In the genomic region with DNA sequence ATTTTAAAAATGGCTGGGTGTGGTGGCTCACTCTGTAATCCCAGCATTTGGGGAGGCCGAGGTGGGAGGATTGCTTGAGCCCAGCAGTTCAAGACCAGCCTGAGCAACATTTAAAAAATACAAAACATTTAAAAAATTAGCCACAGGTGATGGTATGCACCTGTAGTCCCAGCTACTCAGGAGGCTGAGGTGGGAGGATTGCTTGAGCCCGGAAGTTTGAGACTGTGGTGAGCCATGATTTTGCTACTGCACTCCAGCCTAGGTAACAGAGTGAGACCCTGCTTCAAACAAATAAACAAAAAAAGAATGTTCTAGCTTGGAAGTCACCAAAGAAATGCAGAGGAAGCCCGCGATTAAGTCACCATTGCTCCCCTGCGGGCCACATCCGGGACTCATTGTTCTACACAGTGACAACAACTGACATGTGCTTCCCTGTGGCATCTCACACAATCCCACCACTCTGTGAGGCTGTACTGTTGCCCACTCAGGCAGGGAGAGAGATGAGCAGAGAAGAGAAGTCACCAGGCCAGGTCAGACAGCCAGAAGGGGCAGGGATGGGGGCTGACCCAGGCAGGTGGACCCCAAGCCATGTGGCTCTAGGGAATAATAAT, we compare ENCODE assay signal across 15 cellular contexts. TPM values are rescaled to one million over a fixed set of nuclear protein-coding genes. Genes with fewer than 3 reads are reported as not detected.
DNase-seq lines count a peak whose midpoint lies in the region; ATAC-seq lines count a peak whose summit lies in the region.
"Had no signal": no experiment of that assay in that cellular context is flagged by ENCODE, and none has a peak within 500 bp of the region (broad histone marks: within the 10 kb centered on the region; RNA-seq: fewer than 3 reads in every experiment).

No MANE protein-coding gene starts in this region.

- H3K4me3 ChIP-seq in iPS-20b (ENCODE audit: low read length): no peak overlapping the region
- H3K4me3 ChIP-seq in aorta (ENCODE audit: low read length in 2 of 2): no peak overlapping the region
- H3K4me3 ChIP-seq: pancreas, SK-N-MC had no signal

- H3K9me3 ChIP-seq in iPS-20b (ENCODE audit: insufficient read depth, low read depth, low read length): no peaks in the 10 kb centered on the region
- no peaks in the 10 kb centered on the region for H3K9me3 ChIP-seq in aorta (ENCODE audit: control insufficient read depth, low read length)
- H3K9me3 ChIP-seq: pancreas had no signal

- ATAC-seq in stimulated activated naive CD8-positive, alpha-beta T cell treated with anti-CD3 and anti-CD28 coated beads, Interleukin-15, amount 100 ng/mL, for 72 hours: no peak
- no peak for ATAC-seq in stimulated activated naive CD8-positive, alpha-beta T cell treated with anti-CD3 and anti-CD28 coated beads, Interleukin-15, Interleukin-2, amounts not matched to agents 100 U/mL and 50 U/mL, for 24 hours
- ATAC-seq in aorta (ENCODE audit: low FRiP score): no peak
- no peak for ATAC-seq in HG03039 (IDR thresholded peaks at IDR 0.05; ENCODE audit: unreplicated experiment)
- ATAC-seq: HCT116, pancreas had no signal

- H3K4me1 ChIP-seq in iPS-20b (ENCODE audit: insufficient read depth, low read length) (no peaks in the 10 kb centered on the region), aorta (ENCODE audit: control insufficient read depth in 1 of 2, insufficient read depth in 2 of 2, low read length in 2 of 2) (no peaks in the 10 kb centered on the region)
- H3K4me1 ChIP-seq: pancreas had no signal

- no peaks in the 10 kb centered on the region for H3K4me1 Mint-ChIP-seq in stimulated activated naive CD8-positive, alpha-beta T cell treated with anti-CD3 and anti-CD28 coated beads, Interleukin-15, amount 100 ng/mL, for 72 hours
- H3K4me1 Mint-ChIP-seq: activated naive CD8-positive, alpha-beta T cell treated with anti-CD3 and anti-CD28 coated beads, Interleukin-2, amount 10 ng/mL, durations not matched to agents 7 days and 5 days had no signal

- intact Hi-C loops in aorta (cut with DNase I): no loop called here

- H3K36me3 ChIP-seq in iPS-20b (ENCODE audit: insufficient read depth, low read depth, low read length) (peaks cover 88% of the 10 kb centered on the region), aorta (ENCODE audit: control insufficient read depth in 1 of 2, insufficient read depth in 2 of 2, low read length in 1 of 2) (peaks cover 5 to 10% of the 10 kb centered on the region in 2 donors)

- no peaks in the 10 kb centered on the region for H3K27me3 Mint-ChIP-seq in stimulated activated naive CD8-positive, alpha-beta T cell treated with anti-CD3 and anti-CD28 coated beads, Interleukin-15, amount 100 ng/mL, for 72 hours
- H3K27me3 Mint-ChIP-seq: activated naive CD8-positive, alpha-beta T cell treated with anti-CD3 and anti-CD28 coated beads, Interleukin-2, amount 10 ng/mL, durations not matched to agents 7 days and 5 days had no signal

- H3K27me3 ChIP-seq in iPS-20b (ENCODE audit: insufficient read depth, low read length): no peaks in the 10 kb centered on the region
- no peaks in the 10 kb centered on the region for H3K27me3 ChIP-seq in aorta (ENCODE audit: control insufficient read depth in 1 of 2, insufficient read depth in 2 of 2, low read length in 1 of 2)
- H3K27me3 ChIP-seq: pancreas had no signal

- no peak for DNase-seq in stimulated activated naive CD8-positive, alpha-beta T cell treated with anti-CD3 and anti-CD28 coated beads, Interleukin-15, amount 100 ng/mL, for 72 hours
- DNase-seq in stimulated activated naive CD8-positive, alpha-beta T cell treated with anti-CD3 and anti-CD28 coated beads, Interleukin-15, Interleukin-2, amounts not matched to agents 100 U/mL and 50 U/mL, for 24 hours: no peak
- DNase-seq in aorta (peak; percentile 19 to 27), DMS79 (lab: John Stamatoyannopoulos, UW) (no peak)
- DNase-seq: activated CD8-positive, alpha-beta memory T cell treated with anti-CD3 and anti-CD28 coated beads, Interleukin-2, amount 50 U/mL, for 48 hours; activated naive CD8-positive, alpha-beta T cell treated with anti-CD3 and anti-CD28 coated beads, Interleukin-2, amount 10 ng/mL, durations not matched to agents 7 days and 5 days; COR-L47; NCI-H2171; stimulated activated CD8-positive, alpha-beta memory T cell treated with anti-CD3 and anti-CD28 coated beads, Interleukin-4, amount 100 ng/mL, for 48 hours had no signal

- 93 to 94% methylated on average over 6 of the region's 6 CpGs for WGBS in aorta, 2 donors

- peak overlapping the region; percentile 27 to 46 for H3K27ac Mint-ChIP-seq in stimulated activated naive CD8-positive, alpha-beta T cell treated with anti-CD3 and anti-CD28 coated beads, Interleukin-15, amount 100 ng/mL, for 72 hours
- H3K27ac Mint-ChIP-seq: activated naive CD8-positive, alpha-beta T cell treated with anti-CD3 and anti-CD28 coated beads, Interleukin-2, amount 10 ng/mL, durations not matched to agents 7 days and 5 days had no signal

- H3K9ac ChIP-seq in iPS-20b (ENCODE audit: low read depth, low read length): peak overlapping the region; percentile 50; the same call in 1 of the 2 replicates

- no peak overlapping the region for H3K4me3 Mint-ChIP-seq in stimulated activated naive CD8-positive, alpha-beta T cell treated with anti-CD3 and anti-CD28 coated beads, Interleukin-15, amount 100 ng/mL, for 72 hours
- H3K4me3 Mint-ChIP-seq: activated naive CD8-positive, alpha-beta T cell treated with anti-CD3 and anti-CD28 coated beads, Interleukin-2, amount 10 ng/mL, durations not matched to agents 7 days and 5 days had no signal

- no peaks in the 10 kb centered on the region for H3K9me3 Mint-ChIP-seq in stimulated activated naive CD8-positive, alpha-beta T cell treated with anti-CD3 and anti-CD28 coated beads, Interleukin-15, amount 100 ng/mL, for 72 hours
- H3K9me3 Mint-ChIP-seq: activated naive CD8-positive, alpha-beta T cell treated with anti-CD3 and anti-CD28 coated beads, Interleukin-2, amount 10 ng/mL, durations not matched to agents 7 days and 5 days had no signal

- H3K27ac ChIP-seq in iPS-20b (ENCODE audit: low read length): no peak overlapping the region
- no peak overlapping the region for H3K27ac ChIP-seq in aorta (ENCODE audit: low read depth in 1 of 2, low read length in 2 of 2)
- H3K27ac ChIP-seq: pancreas, SK-N-MC, VCaP had no signal

RNA-seq across cellular contexts. Expression of gene SPATC1L, which starts 18.4 kb away (rescaled TPM):
- total RNA-seq in aorta: 10 to 100 TPM in 1 of 2 donors, 1 to 10 TPM in 1; 5.2 to 12.4 TPM
- 10 to 100 TPM in 1 of 2 donors, 1 to 10 TPM in 1; 2.4 to 47.9 TPM for polyA plus RNA-seq in aorta

RNA-seq across cellular contexts. Expression of gene LSS, which starts 25.9 kb away (rescaled TPM):
- 10 to 100 TPM; 60.2 to 85.2 TPM for total RNA-seq in aorta
- polyA plus RNA-seq in aorta: 10 to 100 TPM in 1 of 2 donors, 1 to 10 TPM in 1; 9.3 to 52.0 TPM

RNA-seq across cellular contexts. Expression of gene FTCD, which starts 47.3 kb away (rescaled TPM):
- 1 to 10 TPM; 1.1 to 2.6 TPM for total RNA-seq in aorta
- 1 to 10 TPM in 1 of 2 donors, under 1 TPM in 1; 0.50 to 8.7 TPM for polyA plus RNA-seq in aorta

Comparison
In these comparisons a context has a peak if more than half of its experiments do, and no peak if none do; other contexts are left out.
1. DNase-seq: peak in aorta (2 of 2); none in stimulated activated naive CD8-positive, alpha-beta T cell treated with anti-CD3 and anti-CD28 coated beads, Interleukin-15, amount 100 ng/mL, for 72 hours (0 of 2), stimulated activated naive CD8-positive, alpha-beta T cell treated with anti-CD3 and anti-CD28 coated beads, Interleukin-15, Interleukin-2, amounts not matched to agents 100 U/mL and 50 U/mL, for 24 hours (single experiment) and DMS79 (single experiment).